Comparison of ENCODE assay signal across 7 cellular contexts in genomic region chr12:87685696-87686095, GRCh38.
"Had no signal": no experiment of that assay in that cellular context is flagged by ENCODE, and none has a peak within 500 bp of the region (broad histone marks: within the 10 kb centered on the region; RNA-seq: fewer than 3 reads in every experiment).

No MANE protein-coding gene starts in this region.

- H3K36me3 ChIP-seq: HAP-1 had no signal

- H3K4me3 ChIP-seq: GM23248, HAP-1 had no signal

- H3K9me3 ChIP-seq: HAP-1 had no signal

- H3K4me1 ChIP-seq: HAP-1 had no signal

- ATAC-seq: HCT116 had no signal

- H3K27ac ChIP-seq: GM23248, HL-60 had no signal

- DNase-seq: GM23248, GOT3, H7, KG1 had no signal

- H3K9ac ChIP-seq: GM23248 had no signal
